17 cellular contexts compared by ENCODE assay signal in the genomic region with DNA sequence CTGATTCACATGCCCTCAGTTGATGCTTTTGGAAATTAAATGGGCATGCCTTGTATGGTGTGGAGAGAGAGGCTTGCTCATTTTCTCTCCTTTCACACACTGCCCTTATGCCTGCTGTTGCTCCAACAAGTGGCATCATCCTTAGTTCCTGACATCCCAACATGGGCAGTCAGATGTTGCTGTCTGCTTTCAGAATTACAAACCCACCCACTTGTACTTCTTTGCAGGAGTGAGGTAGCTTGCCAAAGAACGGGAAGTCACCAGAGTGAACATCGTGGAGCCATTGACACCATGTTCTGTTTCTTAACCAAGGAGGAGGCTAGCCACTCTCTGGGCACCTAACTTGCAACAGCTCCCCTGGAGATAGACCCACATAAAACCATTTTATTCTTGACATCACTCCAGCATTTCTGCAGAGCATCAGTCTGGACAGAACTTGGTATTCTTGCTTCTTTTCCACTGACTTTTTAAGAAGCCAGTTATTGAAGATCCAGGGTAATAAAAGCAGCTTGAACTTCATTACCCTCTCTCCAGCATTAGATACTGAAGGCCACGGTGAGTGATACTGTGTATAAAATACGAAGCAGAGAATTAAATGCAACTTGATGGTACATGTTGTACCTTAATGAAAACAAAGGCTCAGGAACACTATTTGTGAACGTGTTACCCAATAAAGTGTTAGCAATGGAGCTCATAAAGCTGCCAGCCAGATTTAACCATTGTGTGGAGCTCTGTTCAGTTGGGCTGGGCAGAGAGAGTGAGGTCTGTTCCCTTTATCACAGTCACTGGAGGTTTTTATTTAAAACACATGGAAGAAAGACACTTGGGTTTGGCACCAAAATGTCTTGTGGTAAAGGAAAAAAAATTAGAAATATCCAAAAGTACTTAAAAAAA.
DNase-seq lines count a peak whose midpoint lies in the region; ATAC-seq and TF ChIP-seq lines count a peak whose summit lies in the region.
"Had no signal": no experiment of that assay in that cellular context is flagged by ENCODE, and none has a peak within 500 bp of the region (broad histone marks: within the 10 kb centered on the region; RNA-seq: fewer than 3 reads in every experiment).

No MANE protein-coding gene starts in this region.

- DNase-seq in GM04504 (ENCODE audit: low read depth): peak; percentile 54
- peak; percentile 5 for DNase-seq in fibroblast of mammary gland (ENCODE audit: low read depth)
- no peak for DNase-seq in SHP77 (lab: John Stamatoyannopoulos, UW)
- DNase-seq in amygdala (lab: John Stamatoyannopoulos, UW): no peak
- DNase-seq in A673 (ENCODE audit: low spot score): no peak
- DNase-seq: GF-D8; NCI-H1436 treated with DMSO at 0.1 percent for 48 hours; NCI-H2029 treated with DMSO at 0.1 percent for 48 hours; NCI-H2171 treated with DMSO at 0.1 percent for 48 hours; NCI-H446 treated with DMSO at 0.1 percent for 48 hours; NK-92 treated with Interleukin-12 subunit alpha and Interleukin-12 subunit beta, amount 100 ng/mL, for 24 hours; OCI-M1; SIG-M5 had no signal

- no peak for ATAC-seq in HG02938 (IDR thresholded peaks at IDR 0.05; ENCODE audit: unreplicated experiment)

- BruUV-seq in A673 (replicated peaks; lab: Mats Ljungman, UMichigan): no TSS peak

- intact Hi-C loops in A673 (cut with micrococcal nuclease; ENCODE audit: unreplicated experiment): no loop called here

- POLR2A ChIA-PET in A673 (lab: Charles Lee; ENCODE audit: low non-redundant PET): no interaction called here

- no peak overlapping the region for H3K9ac ChIP-seq in muscle layer of colon (ENCODE audit: low read length)
- H3K9ac ChIP-seq: KMS-11 had no signal

- H3K36me3 ChIP-seq in muscle layer of colon (ENCODE audit: insufficient read depth, low read length): no peaks in the 10 kb centered on the region
- H3K36me3 ChIP-seq in A673 (ENCODE audit: insufficient read depth, low read length, poor library complexity, severe bottlenecking): no peaks in the 10 kb centered on the region
- H3K36me3 ChIP-seq: HAP-1 had no signal

- H3K27ac ChIP-seq in muscle layer of colon (ENCODE audit: low read depth, low read length) (peak overlapping the region; percentile 41), A673 (ENCODE audit: low read depth, low read length, poor library complexity, severe bottlenecking) (no peak overlapping the region)
- H3K27ac ChIP-seq: KMS-11 had no signal

- peaks cover 32% of the 10 kb centered on the region for H3K4me1 ChIP-seq in muscle layer of colon (ENCODE audit: insufficient read depth, low read length)
- no peaks in the 10 kb centered on the region for H3K4me1 ChIP-seq in A673 (ENCODE audit: insufficient read depth, low read length, poor library complexity, severe bottlenecking)
- H3K4me1 ChIP-seq: HAP-1 had no signal

- no peaks in the 10 kb centered on the region for H3K27me3 ChIP-seq in muscle layer of colon (ENCODE audit: control insufficient read depth in 1 of 2, insufficient read depth in 2 of 2, low read length in 2 of 2)
- no peaks in the 10 kb centered on the region for H3K27me3 ChIP-seq in A673 (replicated peaks; ENCODE audit: insufficient read depth, low read depth, low read length, poor library complexity)

- no peak for TF ChIP-seq CTCF in fibroblast of mammary gland (conservative IDR thresholded peaks at IDR 0.05; ENCODE audit: control insufficient read depth, insufficient read depth, low read depth, low read length)
- no peak for TF ChIP-seq CTCF in A673 (conservative IDR thresholded peaks at IDR 0.05; ENCODE audit: low read depth, low read length)

- H3K9me3 ChIP-seq in muscle layer of colon (ENCODE audit: low read length): no peaks in the 10 kb centered on the region
- H3K9me3 ChIP-seq in A673 (ENCODE audit: low read depth, low read length, poor library complexity, severe bottlenecking): no peaks in the 10 kb centered on the region
- H3K9me3 ChIP-seq: HAP-1 had no signal

- CTCF ChIA-PET in A673 (lab: Charles Lee): no interaction called here

- no peak overlapping the region for H3K4me3 ChIP-seq in fibroblast of mammary gland (ENCODE audit: control insufficient read depth, low read depth, low read length)
- H3K4me3 ChIP-seq in muscle layer of colon (ENCODE audit: low read depth in 1 of 2, low read length in 2 of 2): no peak overlapping the region
- H3K4me3 ChIP-seq in A673 (ENCODE audit: low read depth, low read length, poor library complexity, severe bottlenecking): no peak overlapping the region
- H3K4me3 ChIP-seq: HAP-1 had no signal

Comparison
In these comparisons a context has a peak if more than half of its experiments do, and no peak if none do; other contexts are left out.
1. DNase-seq: peak in GM04504 (single experiment) and fibroblast of mammary gland (single experiment); none in SHP77 (0 of 2), amygdala (0 of 56) and A673 (single experiment).